Comparison of ENCODE assay signal across 29 cellular contexts in the genomic region with DNA sequence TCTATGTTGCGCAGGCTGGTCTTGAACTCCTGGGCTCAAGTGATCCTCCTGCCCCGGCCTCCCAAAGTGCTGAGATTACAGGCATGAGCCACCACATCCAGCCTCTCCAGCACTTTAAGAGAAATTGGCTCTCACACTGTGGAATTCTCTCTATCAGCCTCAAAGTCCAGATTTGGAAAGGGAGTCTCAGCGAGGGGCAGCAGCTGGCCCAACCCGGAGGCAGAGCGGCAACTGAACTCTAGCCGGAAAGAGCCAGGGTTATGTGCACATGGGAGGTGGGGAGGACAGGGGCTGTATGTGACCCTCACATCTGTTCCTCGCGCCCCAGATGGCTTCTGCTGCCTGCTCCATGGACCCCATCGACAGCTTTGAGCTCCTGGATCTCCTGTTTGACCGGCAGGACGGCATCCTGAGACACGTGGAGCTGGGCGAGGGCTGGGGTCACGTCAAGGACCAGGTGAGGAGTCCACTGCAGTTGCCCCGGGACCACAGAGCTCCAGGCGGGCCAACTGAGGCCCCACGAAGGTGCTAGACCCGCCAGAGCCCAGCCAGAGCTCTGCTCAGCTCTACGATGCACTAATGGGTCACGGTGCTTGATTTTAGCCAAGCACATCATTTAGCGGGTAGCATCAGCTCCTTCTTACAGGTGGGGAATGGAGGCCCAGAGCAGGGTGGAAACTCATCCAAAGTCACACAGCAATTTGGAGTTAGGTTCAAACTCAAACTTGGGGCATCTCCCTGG. TPM values are rescaled to one million over a fixed set of nuclear protein-coding genes. Genes with fewer than 3 reads are reported as not detected.
"Had no signal": no experiment of that assay in that cellular context is flagged by ENCODE, and none has a peak within 500 bp of the region (broad histone marks: within the 10 kb centered on the region; RNA-seq: fewer than 3 reads in every experiment).

No MANE protein-coding gene starts in this region.

- H3K9me3 Mint-ChIP-seq: activated naive CD8-positive, alpha-beta T cell treated with anti-CD3 and anti-CD28 coated beads for 36 hours; activated T-cell treated with anti-CD3 and anti-CD28 coated beads, Interleukin-2, amount 50 U/mL, for 24 hours; activated T-helper 1 cell treated with anti-CD3 and anti-CD28 coated beads, Interleukin-12 subunit alpha, Interleukin-12 subunit beta, Interleukin-2, Interleukin-4 antibody, amounts not matched to agents 30 ng/mL and 10 ng/mL and 1 ng/mL, durations not matched to agents 14 hours and 24 hours and 36 hours; T-helper 1 cell treated with Interleukin-12 subunit alpha and Interleukin-12 subunit beta and Interleukin-4 antibody, amounts not matched to agents 30 μg/mL and 1 μg/mL, for 36 hours had no signal

- H3K36me3 Mint-ChIP-seq: activated CD8-positive, alpha-beta memory T cell treated with anti-CD3 and anti-CD28 coated beads, Interleukin-2, amount 10 ng/mL, durations not matched to agents 7 days and 5 days; activated naive CD8-positive, alpha-beta T cell treated with anti-CD3 and anti-CD28 coated beads for 36 hours had no signal

- H3K9ac ChIP-seq: KMS-11 had no signal

- H3K27ac ChIP-seq: brain microvascular endothelial cell, cardiac muscle cell, KMS-11 had no signal

- DNase-seq: activated CD4-positive, alpha-beta T cell treated with anti-CD3 and anti-CD28 coated beads for 4 hours; activated CD8-positive, alpha-beta memory T cell treated with anti-CD3 and anti-CD28 coated beads, Interleukin-2, amount 10 ng/mL, durations not matched to agents 7 days and 5 days; activated CD8-positive, alpha-beta T cell treated with anti-CD3 and anti-CD28 coated beads, Interleukin-2, amount 10 ng/mL, durations not matched to agents 7 days and 5 days; activated effector memory CD4-positive, alpha-beta T cell treated with Interleukin-2 at 50 U/mL for 16 hours; activated naive CD4-positive, alpha-beta T cell; activated naive CD8-positive, alpha-beta T cell treated with anti-CD3 and anti-CD28 coated beads for 36 hours; activated T-cell treated with anti-CD3 and anti-CD28 coated beads, Interleukin-2, amount 50 U/mL, for 24 hours; brain microvascular endothelial cell; cerebellar nuclear complex; MG63; MV-4-11; NCI-H1092 treated with DMSO at 0.1 percent for 48 hours; NCI-H1417 treated with DMSO at 0.1 percent for 48 hours; NCI-H1694; NCI-H2029; NCI-H2107; NCI-H2171 treated with DMSO at 0.1 percent for 48 hours; NCI-H226; NCI-H526; NCI-H82; PC-3; SHP77 treated with DMSO at 0.1 percent for 48 hours had no signal

- H3K27me3 ChIP-seq: brain microvascular endothelial cell had no signal

- H3K27me3 Mint-ChIP-seq: activated T-cell treated with anti-CD3 and anti-CD28 coated beads, Interleukin-2, amount 50 U/mL, for 24 hours had no signal

- H3K4me2 ChIP-seq: KMS-11 had no signal

- H3K4me3 Mint-ChIP-seq: activated CD8-positive, alpha-beta memory T cell treated with anti-CD3 and anti-CD28 coated beads, Interleukin-2, amount 10 ng/mL, durations not matched to agents 7 days and 5 days; activated CD8-positive, alpha-beta T cell treated with anti-CD3 and anti-CD28 coated beads, Interleukin-2, amount 10 ng/mL, durations not matched to agents 7 days and 5 days; activated naive CD8-positive, alpha-beta T cell treated with anti-CD3 and anti-CD28 coated beads for 36 hours; activated T-cell treated with anti-CD3 and anti-CD28 coated beads, Interleukin-2, amount 50 U/mL, for 24 hours; activated T-helper 1 cell treated with anti-CD3 and anti-CD28 coated beads, Interleukin-12 subunit alpha, Interleukin-12 subunit beta, Interleukin-2, Interleukin-4 antibody, amounts not matched to agents 30 ng/mL and 10 ng/mL and 1 ng/mL, durations not matched to agents 14 hours and 24 hours and 36 hours; T-helper 1 cell treated with Interleukin-12 subunit alpha and Interleukin-12 subunit beta and Interleukin-4 antibody, amounts not matched to agents 30 μg/mL and 1 μg/mL, for 36 hours had no signal

- H3K27ac Mint-ChIP-seq: activated CD8-positive, alpha-beta memory T cell treated with anti-CD3 and anti-CD28 coated beads, Interleukin-2, amount 10 ng/mL, durations not matched to agents 7 days and 5 days; activated CD8-positive, alpha-beta T cell treated with anti-CD3 and anti-CD28 coated beads, Interleukin-2, amount 10 ng/mL, durations not matched to agents 7 days and 5 days; activated naive CD8-positive, alpha-beta T cell treated with anti-CD3 and anti-CD28 coated beads for 36 hours; activated T-cell treated with anti-CD3 and anti-CD28 coated beads, Interleukin-2, amount 50 U/mL, for 24 hours; activated T-helper 1 cell treated with anti-CD3 and anti-CD28 coated beads, Interleukin-12 subunit alpha, Interleukin-12 subunit beta, Interleukin-2, Interleukin-4 antibody, amounts not matched to agents 30 ng/mL and 10 ng/mL and 1 ng/mL, durations not matched to agents 14 hours and 24 hours and 36 hours; T-helper 1 cell treated with Interleukin-12 subunit alpha and Interleukin-12 subunit beta and Interleukin-4 antibody, amounts not matched to agents 30 μg/mL and 1 μg/mL, for 36 hours had no signal

- H3K4me3 ChIP-seq: cardiac muscle cell, MG63 had no signal

- ATAC-seq: activated CD4-positive, CD25-positive, alpha-beta regulatory T cell treated with anti-CD3 and anti-CD28 coated beads, Interleukin-2, amount 50 U/mL, for 24 hours; activated CD8-positive, alpha-beta memory T cell treated with anti-CD3 and anti-CD28 coated beads, Interleukin-2, amount 10 ng/mL, durations not matched to agents 7 days and 5 days; activated CD8-positive, alpha-beta T cell treated with anti-CD3 and anti-CD28 coated beads, Interleukin-2, amount 10 ng/mL, durations not matched to agents 7 days and 5 days; PC-3 had no signal

- H3K36me3 ChIP-seq: brain microvascular endothelial cell, cardiac muscle cell, MG63 had no signal

- H3K9me3 ChIP-seq: MG63 had no signal

RNA-seq across cellular contexts. Expression of a gene that starts 1.3 kb away (rescaled TPM):
- total RNA-seq: activated naive CD8-positive, alpha-beta T cell treated with anti-CD3 and anti-CD28 coated beads for 36 hours; cardiac muscle cell; NCI-H460; PC-3; SK-MEL-5 had no signal
- polyA plus RNA-seq: cardiac muscle cell had no signal
